In genomic region chr2:118089015-118089800, GRCh38 we compare ENCODE assay signal across 2 cellular contexts.
TF ChIP-seq lines count a peak whose summit lies in the region.

No MANE protein-coding gene starts in this region.

TF ChIP-seq in SK-N-SH treated with all-trans-retinoic acid at 6 μM for 48 hours, 23 proteins besides CTCF, POLR2A, EP300 and RAD21 (continued from another document):
- TF ChIP-seq TSHZ2 (CRISPR knock-in tag; IDR thresholded peaks at IDR 0.05), result no peak
- TF ChIP-seq CREB5 (CRISPR knock-in tag; IDR thresholded peaks at IDR 0.05; ENCODE audit: low read depth), result no peak
- TF ChIP-seq BACH2 (CRISPR knock-in tag; IDR thresholded peaks at IDR 0.05; ENCODE audit: borderline replicate concordance), result no peak
- TF ChIP-seq TCF4 (CRISPR knock-in tag; IDR thresholded peaks at IDR 0.05; ENCODE audit: borderline replicate concordance), result no peak

TF ChIP-seq in liver, 16 proteins besides CTCF, POLR2A, EP300 and RAD21 (continued from another document):
- TF ChIP-seq ZBTB33 (IDR thresholded peaks at IDR 0.05) (no peak), NR2F2 (IDR thresholded peaks at IDR 0.05) (no peak), RXRA (IDR thresholded peaks at IDR 0.05) (no peak), SP1 (IDR thresholded peaks at IDR 0.05) (no peak), HNF4A (conservative IDR thresholded peaks at IDR 0.05) (no peak), TAF1 (conservative IDR thresholded peaks at IDR 0.05) (no peak), FOXA1 (IDR thresholded peaks at IDR 0.05) (no peak), EGR1 (IDR thresholded peaks at IDR 0.05; ENCODE audit: low read depth in 2 of 2) (no peak), FOXA2 (IDR thresholded peaks at IDR 0.05) (no peak)
TF ChIP-seq in liver: peak in this region for 2.
